1 cellular context compared by ENCODE assay signal in genomic region chr1:38261574-38261973, GRCh38.
TF ChIP-seq lines count a peak whose summit lies in the region.

No MANE protein-coding gene starts in this region.

TF ChIP-seq in K562, 482 proteins besides CTCF, POLR2A, EP300 and RAD21 (continued from another document):
- TF ChIP-seq MITF (IDR thresholded peaks at IDR 0.05), result no peak
- TF ChIP-seq GABPB2 (CRISPR knock-in tag; conservative IDR thresholded peaks at IDR 0.05), result no peak
- TF ChIP-seq TCF3 (CRISPR knock-in tag; IDR thresholded peaks at IDR 0.05), result peak; percentile 67
- peak; percentile 74; the same call in 1 of the 2 replicates for TF ChIP-seq CTBP1 (IDR thresholded peaks at IDR 0.05; ENCODE audit: borderline replicate concordance)
- TF ChIP-seq ZMIZ1 (IDR thresholded peaks at IDR 0.05; ENCODE audit: low read depth in 2 of 2, low read length in 2 of 2), result no peak
- no peak for TF ChIP-seq EP400 (IDR thresholded peaks at IDR 0.05)
